ENCODE assay signal across 8 cellular contexts in genomic region chr3:49092948-49093852, GRCh38. TPM values are rescaled to one million over a fixed set of nuclear protein-coding genes. Genes with fewer than 3 reads are reported as not detected.
A peak's percentile ranks its signal among the peaks of the same experiment; 100 is the strongest.
DNase-seq lines count a peak whose midpoint lies in the region; ATAC-seq and TF ChIP-seq lines count a peak whose summit lies in the region.

No MANE protein-coding gene starts in this region.

- TF ChIP-seq CTCF in A673 (conservative IDR thresholded peaks at IDR 0.05; ENCODE audit: low read depth, low read length) (no peak), dorsolateral prefrontal cortex (IDR thresholded peaks at IDR 0.05 in 54 of 56, conservative IDR thresholded peaks at IDR 0.05 in 2 of 56; ENCODE audit: low read depth in 1 of 56, partially characterized antibody in 56 of 56) (peak in 2 of 56 donors; percentile 8 to 10), lower leg skin (IDR thresholded peaks at IDR 0.05) (no peak)

- H3K9me3 ChIP-seq in A673 (ENCODE audit: low read depth, low read length, poor library complexity, severe bottlenecking) = no peaks in the 10 kb centered on the region

- peak; percentile 34 for ATAC-seq in GM18517 (IDR thresholded peaks at IDR 0.05; ENCODE audit: unreplicated experiment)
- ATAC-seq in HG03066 (IDR thresholded peaks at IDR 0.05; ENCODE audit: low read depth, unreplicated experiment) = peak; percentile 38

- peak overlapping the region; percentile 81 for H3K4me3 ChIP-seq in A673 (ENCODE audit: low read depth, low read length, poor library complexity, severe bottlenecking)
- H3K4me3 ChIP-seq in dorsolateral prefrontal cortex = peak overlapping the region; percentile 60 to 99 (median 91)
- peak overlapping the region; percentile 81 for H3K4me3 ChIP-seq in lower leg skin (ENCODE audit: low read depth, poor library complexity, severe bottlenecking)

- peaks cover 2% of the 10 kb centered on the region for H3K36me3 ChIP-seq in A673 (ENCODE audit: insufficient read depth, low read length, poor library complexity, severe bottlenecking)

- TSS peak; percentile 42 for BruUV-seq in A673 (replicated peaks; lab: Mats Ljungman, UMichigan)

- intact Hi-C loops in A673 (cut with micrococcal nuclease; ENCODE audit: unreplicated experiment) (no loop called here), dorsolateral prefrontal cortex (cut with DNase I) (loop anchor here (5.0 kb wide), 4 partner anchors 39 to 319 kb away; partner anchors contain the start of genes RHOA (in 2 of the 2), TCTA (in 2 of the 2), DALRD3 (in 1 of the 2) and LAMB2 (in 1 of the 2)), lower leg skin (cut with DNase I; ENCODE audit: low total_unique reads) (no loop called here)

- POLR2A ChIA-PET in A673 (lab: Charles Lee; ENCODE audit: low non-redundant PET) = interaction anchor here (1.1 kb wide), 1 partner anchor 319 kb away, joined by 4 read pairs; the partner anchor contains the start of gene RHOA

- CTCF ChIA-PET in A673 (lab: Charles Lee) = no interaction called here

- H3K4me1 ChIP-seq in A673 (ENCODE audit: insufficient read depth, low read length, poor library complexity, severe bottlenecking) = no peaks in the 10 kb centered on the region

- whole genome bisulfite sequencing in lower leg skin, 2 donors = 0% methylated on average over 25 to 57 of the region's 85 CpGs

- no peak for TF ChIP-seq POLR2A in lower leg skin (IDR thresholded peaks at IDR 0.05)

- H3K27me3 ChIP-seq in A673 (replicated peaks; ENCODE audit: insufficient read depth, low read depth, low read length, poor library complexity) (no peaks in the 10 kb centered on the region), dorsolateral prefrontal cortex (no peaks in the 10 kb centered on the region)

- DNase-seq in A673 (ENCODE audit: low spot score) = peak; percentile 75
- DNase-seq in NCI-H226 = peak; percentile 67
- peak; percentile 67 to 70 for DNase-seq in activated CD4-positive, alpha-beta T cell treated with anti-CD3 and anti-CD28 coated beads, Interleukin-2, amount 50 U/mL, for 4 hours
- peak; percentile 66 to 83 (median 77) for DNase-seq in dorsolateral prefrontal cortex
- peak; percentile 60 to 94 for DNase-seq in lower leg skin (ENCODE audit: low spot score in 2 of 2)
- peak; percentile 73 to 82 for DNase-seq in stimulated activated CD4-positive, alpha-beta T cell treated with anti-CD3 and anti-CD28 coated beads, Interleukin-4, amount 100 ng/mL, for 4 hours

- H3K27ac ChIP-seq in A673 (ENCODE audit: low read depth, low read length, poor library complexity, severe bottlenecking) (peak overlapping the region; percentile 96), dorsolateral prefrontal cortex (peak overlapping the region; percentile 81 to 100 (median 96))

RNA-seq across cellular contexts. Expression of gene QRICH1, which starts 0.7 kb away (rescaled TPM):
- total RNA-seq in A673 (2021) = 57.3 and 64.5 TPM in 2 replicates
- 100 to 1,000 TPM in 116 of 120 experiments, 10 to 100 TPM in 4; 86.4 to 157 (median 121) TPM for total RNA-seq in dorsolateral prefrontal cortex
- 100 to 1,000 TPM in 1 of 4 donors, 10 to 100 TPM in 3; 72.4 to 106 (median 84.2) TPM for total RNA-seq in lower leg skin

RNA-seq across cellular contexts. Expression of gene QARS1, which starts 11.4 kb away (rescaled TPM):
- total RNA-seq in A673 (2021) (186 and 188 TPM in 2 replicates), dorsolateral prefrontal cortex (100 to 1,000 TPM in 21 of 120 experiments, 10 to 100 TPM in 99; 56.5 to 123 (median 85.5) TPM), lower leg skin (100 to 1,000 TPM; 229 to 459 (median 321) TPM)

RNA-seq across cellular contexts. Expression of gene USP19, which starts 27.4 kb away (rescaled TPM):
- 37.5 and 44.9 TPM in 2 replicates for total RNA-seq in A673 (2021)
- total RNA-seq in dorsolateral prefrontal cortex = 10 to 100 TPM; 46.6 to 83.3 (median 64.9) TPM
- 100 to 1,000 TPM in 1 of 4 donors, 10 to 100 TPM in 3; 71.6 to 151 (median 77.4) TPM for total RNA-seq in lower leg skin

RNA-seq across cellular contexts. Expression of gene LAMB2, which starts 39.6 kb away (rescaled TPM):
- total RNA-seq in A673 (2021) (45.9 and 57.3 TPM in 2 replicates), dorsolateral prefrontal cortex (100 to 1,000 TPM in 26 of 120 experiments, 10 to 100 TPM in 94; 38.5 to 204 (median 77.6) TPM), lower leg skin (100 to 1,000 TPM; 312 to 485 (median 356) TPM)

Comparison
In these comparisons a context has a peak if more than half of its experiments do, and no peak if none do; other contexts are left out.
1. Peak in every context shown above with its lines: DNase-seq, ATAC-seq, H3K4me3 ChIP-seq and H3K27ac ChIP-seq.
2. intact Hi-C loops: an anchor here in dorsolateral prefrontal cortex (5.0 kb wide); none called in A673 and lower leg skin.